In the genomic region with DNA sequence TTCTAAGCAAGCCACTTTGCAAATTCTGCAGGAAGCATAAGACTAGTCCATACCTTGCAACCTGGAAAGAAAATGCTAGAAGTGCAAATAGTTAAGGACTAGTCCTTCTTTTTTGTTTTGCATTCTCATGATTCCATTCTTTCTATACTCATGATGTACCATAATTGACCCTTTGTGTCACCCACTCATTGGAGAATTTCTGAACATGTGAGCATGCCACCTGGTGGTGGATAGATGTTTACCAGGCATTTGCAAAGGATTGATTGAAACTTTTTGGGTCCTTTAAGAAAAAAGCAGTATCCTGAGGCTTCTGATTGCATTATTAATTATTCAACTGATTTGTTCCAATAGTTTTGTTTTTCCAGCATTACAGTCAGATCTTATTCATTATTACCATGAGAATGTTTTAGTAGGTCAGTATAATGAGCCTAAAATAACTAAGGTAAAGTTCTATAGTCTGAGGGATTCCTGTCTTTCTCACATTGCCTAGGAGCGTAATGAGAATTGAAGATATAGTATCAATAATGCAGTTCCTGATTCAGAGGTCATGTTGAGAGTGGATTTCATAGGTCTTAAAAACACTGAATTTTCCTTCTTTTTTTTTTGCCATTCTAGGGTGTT, we compare ENCODE assay signal across 8 cellular contexts. TPM values are rescaled to one million over a fixed set of nuclear protein-coding genes. Genes with fewer than 3 reads are reported as not detected.
DNase-seq lines count a peak whose midpoint lies in the region; ATAC-seq and TF ChIP-seq lines count a peak whose summit lies in the region.

No MANE protein-coding gene starts in this region.

- H3K4me1 Mint-ChIP-seq in Calu3 (ENCODE audit: low read depth, unreplicated experiment) = no peaks in the 10 kb centered on the region

- ATAC-seq in GM18508 (IDR thresholded peaks at IDR 0.05; ENCODE audit: insufficient read depth, unreplicated experiment) (peak; percentile 75), HG03025 (IDR thresholded peaks at IDR 0.05; ENCODE audit: low FRiP score, unreplicated experiment) (peak; percentile 51), HG03159 (IDR thresholded peaks at IDR 0.05; ENCODE audit: unreplicated experiment) (no peak)

- intact Hi-C loops in Calu3 (cut with micrococcal nuclease; ENCODE audit: unreplicated experiment) = loop anchor here (1.0 kb wide), 2 partner anchors 55 to 176 kb away; no protein-coding TSS in a partner anchor

- H3K4me3 Mint-ChIP-seq in Calu3 (ENCODE audit: low read depth, unreplicated experiment) = no peak overlapping the region

- H3K36me3 Mint-ChIP-seq in Calu3 (ENCODE audit: insufficient read depth, unreplicated experiment) = no peaks in the 10 kb centered on the region

- H3K4me3 ChIP-seq in choroid plexus epithelial cell (ENCODE audit: low read depth, low read length) = no peak overlapping the region

- TF ChIP-seq CTCF in Calu3 (IDR thresholded peaks at IDR 0.05; ENCODE audit: unreplicated experiment) (peak; percentile 83), choroid plexus epithelial cell (conservative IDR thresholded peaks at IDR 0.05; ENCODE audit: low read depth, low read length) (peak; percentile 80)

- no peaks in the 10 kb centered on the region for H3K27me3 Mint-ChIP-seq in Calu3 (ENCODE audit: unreplicated experiment)

- H3K27ac Mint-ChIP-seq in Calu3 (ENCODE audit: unreplicated experiment) = no peak overlapping the region

- DNase-seq in Calu3 (peak; percentile 55), RKO (ENCODE audit: low spot score) (peak; percentile 56), choroid plexus epithelial cell (ENCODE audit: low read depth) (peak; percentile 75), midbrain (lab: John Stamatoyannopoulos, UW) (peak; percentile 39), NCI-H1048 (lab: John Stamatoyannopoulos, UW) (no peak)

- no TSS peak for BruUV-seq in Calu3 (replicated peaks; lab: Mats Ljungman, UMichigan)

- CTCF ChIA-PET in Calu3 (lab: Charles Lee) = no interaction called here

- H3K9me3 Mint-ChIP-seq in Calu3 (ENCODE audit: low read depth, unreplicated experiment) = no peaks in the 10 kb centered on the region

RNA-seq across cellular contexts. Expression of gene DIPK2A, which starts 20.2 kb away (rescaled TPM):
- 37.7 and 39.4 TPM in 2 replicates for total RNA-seq in Calu3 (2022)
